8 cellular contexts compared by ENCODE assay signal in genomic region chr19:17302391-17303166, GRCh38. TPM values are rescaled to one million over a fixed set of nuclear protein-coding genes. Genes with fewer than 3 reads are reported as not detected.
DNase-seq lines count a peak whose midpoint lies in the region; ATAC-seq, FAIRE-seq and TF ChIP-seq lines count a peak whose summit lies in the region.

No MANE protein-coding gene starts in this region.

- H3K9me2 ChIP-seq in OCI-LY7 (ENCODE audit: insufficient read depth, low read length) = no peaks in the 10 kb centered on the region

- H3K27me3 ChIP-seq in mucosa of stomach (ENCODE audit: control insufficient read depth, insufficient read depth, low read length) = no peaks in the 10 kb centered on the region

- POLR2A ChIA-PET in OCI-LY7 (lab: Charles Lee) = no interaction called here

- H4K20me1 ChIP-seq in OCI-LY7 (ENCODE audit: insufficient read depth, low read length) = no peaks in the 10 kb centered on the region

- BruUV-seq in OCI-LY7 (replicated peaks; lab: Mats Ljungman, UMichigan) = no TSS peak

- no peak for TF ChIP-seq POLR2A in GM12892 (IDR thresholded peaks at IDR 0.05; ENCODE audit: low read depth, low read length)

- peaks cover 8% of the 10 kb centered on the region for H3K79me2 ChIP-seq in OCI-LY7 (ENCODE audit: insufficient read depth, low read depth, low read length)

- H3K9me3 ChIP-seq in OCI-LY7 (ENCODE audit: low read length) = no peaks in the 10 kb centered on the region
- no peaks in the 10 kb centered on the region for H3K9me3 ChIP-seq in mucosa of stomach (ENCODE audit: control insufficient read depth, low read length)

- CTCF ChIA-PET in OCI-LY7 (lab: Charles Lee; ENCODE audit: unreplicated experiment) = interaction anchor here (1.4 kb wide), 1 partner anchor 9 kb away, joined by 3 read pairs; no protein-coding TSS in a partner anchor

- H3K9ac ChIP-seq in mucosa of stomach (ENCODE audit: low read length) = peak overlapping the region; percentile 75

- H3K4me3 ChIP-seq in OCI-LY7 (ENCODE audit: low read depth, low read length, poor library complexity, severe bottlenecking) (peak overlapping the region; percentile 74), choroid plexus epithelial cell (ENCODE audit: low read depth, low read length) (peak overlapping the region; percentile 75), mucosa of stomach (ENCODE audit: low read length) (peak overlapping the region; percentile 36)

- no peak for ATAC-seq in GM21515 (IDR thresholded peaks at IDR 0.05; ENCODE audit: unreplicated experiment)

- H3K36me3 ChIP-seq in OCI-LY7 (ENCODE audit: insufficient read depth, low read length) (peaks cover 16% of the 10 kb centered on the region), mucosa of stomach (ENCODE audit: control insufficient read depth, insufficient read depth, low read length) (no peaks in the 10 kb centered on the region)

- no peak overlapping the region; the same call in 1 of the 2 replicates for H2AFZ ChIP-seq in OCI-LY7 (ENCODE audit: low read length)

- TF ChIP-seq CTCF in OCI-LY7 (conservative IDR thresholded peaks at IDR 0.05; ENCODE audit: low read length) (no peak), choroid plexus epithelial cell (conservative IDR thresholded peaks at IDR 0.05; ENCODE audit: low read depth, low read length) (no peak)

- peaks cover 35% of the 10 kb centered on the region for H3K4me1 ChIP-seq in OCI-LY7 (ENCODE audit: insufficient read depth, low read length, poor library complexity, severe bottlenecking)
- peaks cover 32% of the 10 kb centered on the region for H3K4me1 ChIP-seq in mucosa of stomach (ENCODE audit: control insufficient read depth, insufficient read depth, low read length)

- H3K27ac ChIP-seq in OCI-LY7 (ENCODE audit: low read depth, low read length, poor library complexity, severe bottlenecking) = peak overlapping the region; percentile 36

- H3K4me2 ChIP-seq in OCI-LY7 (ENCODE audit: low read length) = peak overlapping the region; percentile 95

- no peak for DNase-seq in GM12892 (ENCODE audit: insufficient read length)
- peak; percentile 51 for DNase-seq in OCI-LY7 (ENCODE audit: low spot score)
- DNase-seq in choroid plexus epithelial cell (ENCODE audit: low read depth) = no peak
- no peak for DNase-seq in epidermal melanocyte (ENCODE audit: insufficient read length, low spot score)
- DNase-seq in SW 1271 (lab: John Stamatoyannopoulos, UW) = no peak
- DNase-seq in RCC 7860 (ENCODE audit: low spot score) = no peak

- intact Hi-C loops in OCI-LY7 (cut with micrococcal nuclease; ENCODE audit: unreplicated experiment) = no loop called here

- FAIRE-seq in GM12892 (lab: Jason Lieb, UNC) (peak; percentile 48), RCC 7860 (lab: Jason Lieb, UNC) (no peak)

RNA-seq across cellular contexts. Expression of gene ABHD8, which starts 0.6 kb away (rescaled TPM):
- polyA plus RNA-seq in GM12892 (2012; ENCODE audit: missing spikeins) = 1.2 TPM
- 11.6 TPM in 2 replicates for total RNA-seq in OCI-LY7 (2014; rRNA removed; shearing (Covaris generic))
- total RNA-seq in OCI-LY7 (2022) = 17.3 and 18.9 TPM in 2 replicates

RNA-seq across cellular contexts. Expression of gene MRPL34, which starts 3.1 kb away (rescaled TPM):
- polyA plus RNA-seq in GM12892 (2012; ENCODE audit: missing spikeins) = 50.8 TPM
- 174 and 182 TPM in 2 replicates for total RNA-seq in OCI-LY7 (2014; rRNA removed; shearing (Covaris generic))
- 168 and 173 TPM in 2 replicates for total RNA-seq in OCI-LY7 (2022)

RNA-seq across cellular contexts. Expression of gene DDA1, which starts 6.8 kb away (rescaled TPM):
- 33.6 TPM for polyA plus RNA-seq in GM12892 (2012; ENCODE audit: missing spikeins)
- 36.6 and 39.2 TPM in 2 replicates for total RNA-seq in OCI-LY7 (2014; rRNA removed; shearing (Covaris generic))
- total RNA-seq in OCI-LY7 (2022) = 48.8 and 57.9 TPM in 2 replicates

RNA-seq across cellular contexts. Expression of gene ANKLE1, which starts 20.9 kb away (rescaled TPM):
- 6.0 TPM for polyA plus RNA-seq in GM12892 (2012; ENCODE audit: missing spikeins)
- 35.2 and 45.1 TPM in 2 replicates for total RNA-seq in OCI-LY7 (2014; rRNA removed; shearing (Covaris generic))
- 53.7 and 59.4 TPM in 2 replicates for total RNA-seq in OCI-LY7 (2022)

RNA-seq across cellular contexts. Expression of gene ANO8, which starts 32.1 kb away (rescaled TPM):
- polyA plus RNA-seq in GM12892 (2012; ENCODE audit: missing spikeins) = 0.93 TPM
- total RNA-seq in OCI-LY7 (2014; rRNA removed; shearing (Covaris generic)) = 4.3 and 5.9 TPM in 2 replicates
- 12.8 and 13.5 TPM in 2 replicates for total RNA-seq in OCI-LY7 (2022)
